1 cellular context compared by ENCODE assay signal in the genomic region with DNA sequence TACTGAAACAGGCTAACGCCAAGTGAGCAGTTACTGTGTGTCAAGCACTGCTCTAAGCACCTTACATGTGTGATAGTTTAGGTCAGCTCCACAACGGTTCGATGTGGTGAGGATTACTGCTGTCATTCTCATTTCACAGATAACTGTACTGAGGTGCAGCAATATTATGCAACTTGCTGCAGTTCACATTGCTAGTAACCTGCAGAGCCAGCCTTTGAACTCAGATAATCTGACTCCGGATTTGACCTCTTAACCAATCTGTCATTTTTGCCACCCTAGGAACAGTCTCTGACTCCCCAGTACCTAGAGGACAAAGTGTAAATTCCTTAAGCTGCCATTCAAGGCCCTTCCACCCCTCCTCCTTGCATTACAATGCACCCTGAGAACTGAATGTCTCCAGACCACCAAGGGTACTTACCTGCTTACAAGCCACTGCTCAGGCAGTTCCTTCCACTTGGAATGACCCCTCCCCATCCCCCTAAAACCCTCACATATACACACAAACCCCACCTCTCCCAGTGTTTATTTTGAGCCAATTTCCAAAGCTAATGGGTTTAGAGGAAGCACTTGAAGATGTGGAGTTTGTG.
TF ChIP-seq lines count a peak whose summit lies in the region.

No MANE protein-coding gene starts in this region.

TF ChIP-seq in HepG2, 621 proteins besides CTCF, POLR2A, EP300 and RAD21 (continued from another document):
- TF ChIP-seq ZNF816 (CRISPR knock-in tag; IDR thresholded peaks at IDR 0.05; ENCODE audit: borderline replicate concordance): no peak
- no peak for TF ChIP-seq SMC3 (IDR thresholded peaks at IDR 0.05; ENCODE audit: low read length)
- TF ChIP-seq CEBPB (IDR thresholded peaks at IDR 0.05; ENCODE audit: borderline replicate concordance, low read depth, low read length): peak; percentile 60; the same call in 1 of the 2 replicates
- TF ChIP-seq SUZ12 (IDR thresholded peaks at IDR 0.05; ENCODE audit: low read depth, low read length): no peak
- TF ChIP-seq, protein P1, sequence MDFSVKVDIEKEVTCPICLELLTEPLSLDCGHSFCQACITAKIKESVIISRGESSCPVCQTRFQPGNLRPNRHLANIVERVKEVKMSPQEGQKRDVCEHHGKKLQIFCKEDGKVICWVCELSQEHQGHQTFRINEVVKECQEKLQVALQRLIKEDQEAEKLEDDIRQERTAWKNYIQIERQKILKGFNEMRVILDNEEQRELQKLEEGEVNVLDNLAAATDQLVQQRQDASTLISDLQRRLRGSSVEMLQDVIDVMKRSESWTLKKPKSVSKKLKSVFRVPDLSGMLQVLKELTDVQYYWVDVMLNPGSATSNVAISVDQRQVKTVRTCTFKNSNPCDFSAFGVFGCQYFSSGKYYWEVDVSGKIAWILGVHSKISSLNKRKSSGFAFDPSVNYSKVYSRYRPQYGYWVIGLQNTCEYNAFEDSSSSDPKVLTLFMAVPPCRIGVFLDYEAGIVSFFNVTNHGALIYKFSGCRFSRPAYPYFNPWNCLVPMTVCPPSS (IDR thresholded peaks at IDR 0.05): no peak
- TF ChIP-seq NR2C2 (CRISPR knock-in tag; IDR thresholded peaks at IDR 0.05; ENCODE audit: borderline replicate concordance): peak; percentile 28; the same call in 1 of the 2 replicates
